In genomic region chr1:121519756-121520286, GRCh38 we compare ENCODE assay signal across 8 cellular contexts.
DNase-seq lines count a peak whose midpoint lies in the region; ATAC-seq, FAIRE-seq and TF ChIP-seq lines count a peak whose summit lies in the region.
"Not testable (repeated sequence)": the region's sequence is repeated elsewhere in the genome, so short reads cannot be mapped to it uniquely, and the experiment has no call there.

No MANE protein-coding gene starts in this region.

- H3K79me2 ChIP-seq in neural progenitor cell (ENCODE audit: low read depth): not testable (repeated sequence)

- ATAC-seq in CD8-positive, alpha-beta T cell; stimulated activated naive CD8-positive, alpha-beta T cell treated with anti-CD3 and anti-CD28 coated beads, Interleukin-15, amount 100 ng/mL, for 72 hours: not testable (repeated sequence)

- peak overlapping the region; percentile 70 for H3K27ac ChIP-seq in CD8-positive, alpha-beta T cell (ENCODE audit: low read depth, low read length)
- not testable (repeated sequence) for H3K27ac ChIP-seq in kidney (ENCODE audit: low read depth in 2 of 2, low read length in 2 of 2); neural progenitor cell

- not testable (repeated sequence) for FAIRE-seq in kidney (lab: Jason Lieb, UNC)

- H3K27me3 Mint-ChIP-seq in CD8-positive, alpha-beta T cell (ENCODE audit: low read depth); activated CD4-positive, alpha-beta T cell treated with anti-CD3 and anti-CD28 coated beads, Interleukin-2, amount 10 ng/mL, durations not matched to agents 7 days and 5 days; neural progenitor cell (ENCODE audit: insufficient read depth, low read depth); stimulated activated naive CD8-positive, alpha-beta T cell treated with anti-CD3 and anti-CD28 coated beads, Interleukin-15, amount 100 ng/mL, for 72 hours: not testable (repeated sequence)

- H3K4me1 Mint-ChIP-seq in CD8-positive, alpha-beta T cell (ENCODE audit: low read depth): peaks cover 58% of the 10 kb centered on the region
- peaks cover 56% of the 10 kb centered on the region for H3K4me1 Mint-ChIP-seq in activated CD4-positive, alpha-beta T cell treated with anti-CD3 and anti-CD28 coated beads, Interleukin-2, amount 10 ng/mL, durations not matched to agents 7 days and 5 days
- H3K4me1 Mint-ChIP-seq in neural progenitor cell: peaks cover 22% of the 10 kb centered on the region
- H3K4me1 Mint-ChIP-seq in stimulated activated naive CD8-positive, alpha-beta T cell treated with anti-CD3 and anti-CD28 coated beads, Interleukin-15, amount 100 ng/mL, for 72 hours: peaks cover 42% of the 10 kb centered on the region

- peak overlapping the region; percentile 95 for H2AFZ ChIP-seq in neural progenitor cell (replicated peaks)

- H3K4me3 Mint-ChIP-seq in CD8-positive, alpha-beta T cell: peak overlapping the region; percentile 96
- H3K4me3 Mint-ChIP-seq in activated CD4-positive, alpha-beta T cell treated with anti-CD3 and anti-CD28 coated beads, Interleukin-2, amount 10 ng/mL, durations not matched to agents 7 days and 5 days: peak overlapping the region; percentile 92
- H3K4me3 Mint-ChIP-seq in neural progenitor cell: peak overlapping the region; percentile 91
- H3K4me3 Mint-ChIP-seq in stimulated activated naive CD8-positive, alpha-beta T cell treated with anti-CD3 and anti-CD28 coated beads, Interleukin-15, amount 100 ng/mL, for 72 hours: peak overlapping the region; percentile 93 to 97

- TF ChIP-seq POLR2A in NB4 (IDR thresholded peaks at IDR 0.05; ENCODE audit: extremely low read depth, insufficient read length): not testable (repeated sequence)

- not testable (repeated sequence) for H3K36me3 Mint-ChIP-seq in CD8-positive, alpha-beta T cell; neural progenitor cell
- H3K36me3 Mint-ChIP-seq in activated CD4-positive, alpha-beta T cell treated with anti-CD3 and anti-CD28 coated beads, Interleukin-2, amount 10 ng/mL, durations not matched to agents 7 days and 5 days (ENCODE audit: low read depth): peaks cover 11% of the 10 kb centered on the region

- H3K4me2 ChIP-seq in neural progenitor cell: peak overlapping the region; percentile 87

- H3K9me3 Mint-ChIP-seq in CD8-positive, alpha-beta T cell; activated CD4-positive, alpha-beta T cell treated with anti-CD3 and anti-CD28 coated beads, Interleukin-2, amount 10 ng/mL, durations not matched to agents 7 days and 5 days; neural progenitor cell; stimulated activated naive CD8-positive, alpha-beta T cell treated with anti-CD3 and anti-CD28 coated beads, Interleukin-15, amount 100 ng/mL, for 72 hours: not testable (repeated sequence)

- intact Hi-C loops in CD8-positive, alpha-beta T cell (cut with DNase I, micrococcal nuclease): loop anchor here in 1 of 2 experiments (5.0 kb wide), 2 partner anchors 32 to 73 kb away; no protein-coding TSS in a partner anchor
- intact Hi-C loops in kidney (cut with DNase I): not testable (repeated sequence)

- not testable (repeated sequence) for H3K9me3 ChIP-seq in CD8-positive, alpha-beta T cell (ENCODE audit: low read length); kidney (ENCODE audit: control insufficient read depth in 1 of 2, low read length in 2 of 2); neural progenitor cell (ENCODE audit: low read depth)

- POLR2A ChIA-PET in CD8-positive, alpha-beta T cell (lab: Charles Lee): interaction anchor here (0.6 to 2.0 kb wide), 12 partner anchors 9 to 1721 kb away, joined by 3 to 8 read pairs (median 4); no protein-coding TSS in a partner anchor
- POLR2A ChIA-PET in activated CD4-positive, alpha-beta T cell treated with anti-CD3 and anti-CD28 coated beads, Interleukin-2, amount 10 ng/mL, durations not matched to agents 7 days and 5 days (lab: Charles Lee): interaction anchor here (0.6 kb wide), 1 partner anchor 98 kb away, joined by 5 read pairs; no protein-coding TSS in a partner anchor

- peak in 2 of 7 experiments; percentile 23 to 50 for DNase-seq in CD8-positive, alpha-beta T cell
- DNase-seq in NB4 (ENCODE audit: low read depth); astrocyte of the cerebellum (ENCODE audit: low read depth); epithelial cell of proximal tubule (ENCODE audit: low read depth); neural progenitor cell (ENCODE audit: low spot score); stimulated activated naive CD8-positive, alpha-beta T cell treated with anti-CD3 and anti-CD28 coated beads, Interleukin-15, amount 100 ng/mL, for 72 hours: not testable (repeated sequence)
- peak; percentile 7 for DNase-seq in activated CD4-positive, alpha-beta T cell treated with anti-CD3 and anti-CD28 coated beads, Interleukin-2, amount 10 ng/mL, durations not matched to agents 7 days and 5 days
- peak; percentile 37 for DNase-seq in kidney

- not testable (repeated sequence) for TF ChIP-seq CTCF in CD8-positive, alpha-beta T cell (IDR thresholded peaks at IDR 0.05); NB4 (IDR thresholded peaks at IDR 0.05; ENCODE audit: low read depth, low read length); astrocyte of the cerebellum (IDR thresholded peaks at IDR 0.05; ENCODE audit: low read depth, low read length, missing control alignments); epithelial cell of proximal tubule (conservative IDR thresholded peaks at IDR 0.05; ENCODE audit: low read depth, low read length); kidney (IDR thresholded peaks at IDR 0.05; ENCODE audit: borderline replicate concordance, extremely low read depth, insufficient read depth); neural progenitor cell (IDR thresholded peaks at IDR 0.05)

- peak overlapping the region; percentile 89 for H3K4me3 ChIP-seq in CD8-positive, alpha-beta T cell (ENCODE audit: low read depth, low read length)
- H3K4me3 ChIP-seq in NB4 (ENCODE audit: low read depth, low read length) (peak overlapping the region; percentile 58), astrocyte of the cerebellum (ENCODE audit: low read depth, low read length) (peak overlapping the region; percentile 48), epithelial cell of proximal tubule (ENCODE audit: low read depth, low read length) (peak overlapping the region; percentile 73), kidney (ENCODE audit: low read length in 2 of 2) (peak overlapping the region; percentile 23 to 53), neural progenitor cell (peak overlapping the region; percentile 62)

- not testable (repeated sequence) for H3K36me3 ChIP-seq in CD8-positive, alpha-beta T cell (ENCODE audit: insufficient read depth, low read length); kidney (ENCODE audit: control insufficient read depth in 1 of 2, insufficient read depth in 2 of 2, low read length in 2 of 2); neural progenitor cell

- H3K4me1 ChIP-seq in CD8-positive, alpha-beta T cell (ENCODE audit: insufficient read depth, low read length): peaks cover 37% of the 10 kb centered on the region
- H3K4me1 ChIP-seq in kidney (ENCODE audit: control insufficient read depth in 1 of 2, insufficient read depth in 1 of 2, low read depth in 1 of 2, low read length in 2 of 2); neural progenitor cell: not testable (repeated sequence)

- peak overlapping the region; percentile 98 for H3K27ac Mint-ChIP-seq in CD8-positive, alpha-beta T cell
- H3K27ac Mint-ChIP-seq in activated CD4-positive, alpha-beta T cell treated with anti-CD3 and anti-CD28 coated beads, Interleukin-2, amount 10 ng/mL, durations not matched to agents 7 days and 5 days: peak overlapping the region; percentile 96
- H3K27ac Mint-ChIP-seq in neural progenitor cell: peak overlapping the region; percentile 93
- H3K27ac Mint-ChIP-seq in stimulated activated naive CD8-positive, alpha-beta T cell treated with anti-CD3 and anti-CD28 coated beads, Interleukin-15, amount 100 ng/mL, for 72 hours: peak overlapping the region; percentile 94 to 97

- in situ Hi-C loops in astrocyte of the cerebellum (cut with HindIII; ENCODE audit: low sequenced_read_pairs): not testable (repeated sequence)

- CTCF ChIA-PET in CD8-positive, alpha-beta T cell (lab: Charles Lee): interaction anchor here (0.8 to 1.4 kb wide), 6 partner anchors 10 to 97 kb away, joined by 3 to 6 read pairs (median 3); no protein-coding TSS in a partner anchor
- CTCF ChIA-PET in activated CD4-positive, alpha-beta T cell treated with anti-CD3 and anti-CD28 coated beads, Interleukin-2, amount 10 ng/mL, durations not matched to agents 7 days and 5 days (lab: Charles Lee): interaction anchor here (1.2 kb wide), 1 partner anchor 28 kb away, joined by 3 read pairs; no protein-coding TSS in a partner anchor

- not testable (repeated sequence) for H3K27me3 ChIP-seq in CD8-positive, alpha-beta T cell (ENCODE audit: insufficient read depth, low read length); neural progenitor cell

- not testable (repeated sequence) for H4K20me1 ChIP-seq in neural progenitor cell (ENCODE audit: low read depth)

- not testable (repeated sequence) for H3K9ac ChIP-seq in kidney (ENCODE audit: low read length in 2 of 2); neural progenitor cell

- H3F3A ChIP-seq in neural progenitor cell (ENCODE audit: low read depth): not testable (repeated sequence)

Comparison
In these comparisons a context has a peak if more than half of its experiments do, and no peak if none do; other contexts are left out.
1. H3K4me3 ChIP-seq: peak in every context shown above with its lines; median percentile 89 in CD8-positive, alpha-beta T cell; 73 in epithelial cell of proximal tubule; 62 in neural progenitor cell; 58 in NB4; 48 in astrocyte of the cerebellum; 38 in kidney.